In the genomic region with DNA sequence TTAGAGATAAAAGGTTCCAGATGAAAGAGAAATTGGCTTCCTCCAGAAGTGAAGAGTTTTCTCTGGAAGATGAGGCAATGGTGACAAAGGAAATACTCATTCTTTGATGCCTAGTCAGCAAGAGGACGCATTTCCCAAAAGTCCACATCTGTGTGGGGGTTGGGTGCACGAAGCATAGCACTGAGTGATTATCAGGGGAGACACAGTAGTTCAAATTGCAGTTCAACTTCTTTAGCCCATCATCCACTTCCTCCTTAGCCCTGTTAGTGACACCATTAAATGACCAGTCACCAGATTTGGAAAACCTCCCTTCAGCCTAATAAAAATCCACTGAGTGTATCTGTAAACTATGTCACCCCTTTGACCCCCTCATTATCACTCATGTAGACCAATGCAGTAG, we compare ENCODE assay signal across 27 cellular contexts.
DNase-seq lines count a peak whose midpoint lies in the region; ATAC-seq, FAIRE-seq and TF ChIP-seq lines count a peak whose summit lies in the region.
"Had no signal": no experiment of that assay in that cellular context is flagged by ENCODE, and none has a peak within 500 bp of the region (broad histone marks: within the 10 kb centered on the region; RNA-seq: fewer than 3 reads in every experiment).

No MANE protein-coding gene starts in this region.

- no peak overlapping the region for H2BK15ac ChIP-seq in mesenchymal stem cell (ENCODE audit: low read depth, poor library complexity, severe bottlenecking)

- no peaks in the 10 kb centered on the region for H3K36me3 ChIP-seq in mesenchymal stem cell (ENCODE audit: control insufficient read depth in 1 of 2, insufficient read depth in 2 of 2, low read depth in 1 of 2, low read length in 2 of 2)
- H3K36me3 ChIP-seq: transverse colon had no signal

- ATAC-seq in HG03469 (IDR thresholded peaks at IDR 0.05; ENCODE audit: unreplicated experiment) = no peak
- ATAC-seq: left lobe of liver, psoas muscle had no signal

- no peak overlapping the region for H4K91ac ChIP-seq in mesenchymal stem cell (ENCODE audit: low read length)

- H3K27me3 ChIP-seq in mesenchymal stem cell (ENCODE audit: control insufficient read depth in 1 of 2, insufficient read depth in 1 of 2, low read length in 2 of 2) = peaks cover 0 to 23% of the 10 kb centered on the region in 2 experiments
- H3K27me3 ChIP-seq: hepatocyte, transverse colon had no signal

- no peak overlapping the region for H2AFZ ChIP-seq in mesenchymal stem cell (ENCODE audit: low read depth, low read length)
- H2AFZ ChIP-seq: hepatocyte had no signal

- H2BK120ac ChIP-seq in mesenchymal stem cell (ENCODE audit: low read depth, low read length) = no peak overlapping the region

- H3K18ac ChIP-seq in mesenchymal stem cell (ENCODE audit: low read depth in 1 of 2, low read length in 2 of 2) = no peak overlapping the region

- peaks cover 11% of the 10 kb centered on the region for H3K27me3 Mint-ChIP-seq in activated naive CD4-positive, alpha-beta T cell treated with anti-CD3 and anti-CD28 coated beads, Interleukin-2, amount 10 ng/mL, durations not matched to agents 7 days and 5 days
- H3K27me3 Mint-ChIP-seq in activated naive CD4-positive, alpha-beta T cell treated with anti-CD3 and anti-CD28 coated beads for 36 hours (ENCODE audit: low read depth) = peaks cover 21% of the 10 kb centered on the region
- H3K27me3 Mint-ChIP-seq in HFFc6 (ENCODE audit: insufficient read depth) = peaks cover 4% of the 10 kb centered on the region

- no peaks in the 10 kb centered on the region for H3K36me3 Mint-ChIP-seq in activated naive CD4-positive, alpha-beta T cell treated with anti-CD3 and anti-CD28 coated beads, Interleukin-2, amount 10 ng/mL, durations not matched to agents 7 days and 5 days
- no peaks in the 10 kb centered on the region for H3K36me3 Mint-ChIP-seq in activated naive CD4-positive, alpha-beta T cell treated with anti-CD3 and anti-CD28 coated beads for 36 hours (ENCODE audit: low read depth)
- H3K36me3 Mint-ChIP-seq in HFFc6 (ENCODE audit: low read depth) = no peaks in the 10 kb centered on the region
- H3K36me3 Mint-ChIP-seq: brain, naive B cell had no signal

- H3K4ac ChIP-seq in mesenchymal stem cell (ENCODE audit: low read depth in 1 of 2, low read length in 2 of 2) = no peak overlapping the region

- no peak overlapping the region for H3K4me3 ChIP-seq in mesenchymal stem cell (ENCODE audit: insufficient read depth in 1 of 2, low read depth in 1 of 2, low read length in 2 of 2)
- H3K4me3 ChIP-seq: hepatocyte, psoas muscle, transverse colon had no signal

- TF ChIP-seq CTCF in HFFc6 (IDR thresholded peaks at IDR 0.05) = no peak

- H3K4me1 Mint-ChIP-seq in activated naive CD4-positive, alpha-beta T cell treated with anti-CD3 and anti-CD28 coated beads, Interleukin-2, amount 10 ng/mL, durations not matched to agents 7 days and 5 days = peaks cover 2% of the 10 kb centered on the region
- no peaks in the 10 kb centered on the region for H3K4me1 Mint-ChIP-seq in activated naive CD4-positive, alpha-beta T cell treated with anti-CD3 and anti-CD28 coated beads for 36 hours (ENCODE audit: low read depth)
- peaks cover 17% of the 10 kb centered on the region for H3K4me1 Mint-ChIP-seq in HFFc6 (ENCODE audit: low read depth)
- H3K4me1 Mint-ChIP-seq: naive B cell had no signal

- no peaks in the 10 kb centered on the region for H3K4me1 ChIP-seq in mesenchymal stem cell (ENCODE audit: control insufficient read depth, insufficient read depth, low read depth, low read length)
- H3K4me1 ChIP-seq: psoas muscle, transverse colon had no signal

- H3K4me2 ChIP-seq in mesenchymal stem cell (ENCODE audit: low read length, poor library complexity, severe bottlenecking) = no peak overlapping the region
- H3K4me2 ChIP-seq: hepatocyte had no signal

- no peak overlapping the region for H3K23ac ChIP-seq in mesenchymal stem cell (ENCODE audit: low read length in 2 of 2)

- intact Hi-C loops in activated naive CD4-positive, alpha-beta T cell treated with anti-CD3 and anti-CD28 coated beads for 36 hours (cut with micrococcal nuclease) = no loop called here

- no peak for FAIRE-seq in urothelium cell line (lab: Jason Lieb, UNC)
- FAIRE-seq: frontal cortex had no signal

- H3K9me3 ChIP-seq in mesenchymal stem cell (ENCODE audit: control insufficient read depth, low read length) = no peaks in the 10 kb centered on the region
- H3K9me3 ChIP-seq: psoas muscle, transverse colon had no signal

- no peaks in the 10 kb centered on the region for H3K9me3 Mint-ChIP-seq in activated naive CD4-positive, alpha-beta T cell treated with anti-CD3 and anti-CD28 coated beads, Interleukin-2, amount 10 ng/mL, durations not matched to agents 7 days and 5 days
- H3K9me3 Mint-ChIP-seq in activated naive CD4-positive, alpha-beta T cell treated with anti-CD3 and anti-CD28 coated beads for 36 hours = no peaks in the 10 kb centered on the region
- no peaks in the 10 kb centered on the region for H3K9me3 Mint-ChIP-seq in HFFc6
- H3K9me3 Mint-ChIP-seq: naive B cell; T-helper 2 cell treated with Interferon-gamma antibody and Interleukin-4, amounts not matched to agents 5 μg/mL and 100 μg/mL, for 36 hours had no signal

- no peak overlapping the region for H3K14ac ChIP-seq in mesenchymal stem cell (ENCODE audit: low read length in 2 of 2)

- no peak for DNase-seq in activated naive CD4-positive, alpha-beta T cell treated with anti-CD3 and anti-CD28 coated beads, Interleukin-2, amount 10 ng/mL, durations not matched to agents 7 days and 5 days
- DNase-seq in activated naive CD4-positive, alpha-beta T cell treated with anti-CD3 and anti-CD28 coated beads for 36 hours = no peak
- DNase-seq in HFFc6 (peak; percentile 8), amniotic epithelial cell (ENCODE audit: low read depth) (peak; percentile 5), urothelium cell line (ENCODE audit: low spot score) (peak; percentile 11), mesenchymal stem cell (no peak), NOMO-1 (lab: John Stamatoyannopoulos, UW; ENCODE audit: unreplicated experiment in 2 of 2) (no peak)
- DNase-seq: 8988T; activated CD4-positive, alpha-beta T cell treated with anti-CD3 and anti-CD28 coated beads, Interleukin-2, amount 50 U/mL, for 48 hours; activated gamma-delta T cell; effector CD4-positive, alpha-beta T cell; naive B cell; NCI-H1105; NCI-H2081 treated with DMSO at 0.1 percent for 48 hours; NCI-H82; nucleus accumbens; psoas muscle; Right ventricle myocardium superior; stimulated activated CD8-positive, alpha-beta memory T cell treated with anti-CD3 and anti-CD28 coated beads, Interleukin-4, amount 100 ng/mL, for 48 hours; transverse colon had no signal

- H3K27ac ChIP-seq in mesenchymal stem cell (ENCODE audit: low read length, poor library complexity, severe bottlenecking) = no peak overlapping the region
- H3K27ac ChIP-seq: C4-2B, psoas muscle, transverse colon had no signal

- no peak overlapping the region for H2BK12ac ChIP-seq in mesenchymal stem cell (ENCODE audit: low read length in 2 of 2)

- H2AK5ac ChIP-seq in mesenchymal stem cell (ENCODE audit: low read length, severe bottlenecking) = no peak overlapping the region

- no peak overlapping the region for H3K9ac ChIP-seq in mesenchymal stem cell (ENCODE audit: low read length)

- 57% methylated on average over 2 of the region's 2 CpGs for WGBS in mesenchymal stem cell

- H3K79me1 ChIP-seq in mesenchymal stem cell (replicated peaks; ENCODE audit: low read length, poor library complexity, severe bottlenecking) = no peaks in the 10 kb centered on the region

- no peak overlapping the region for H3K4me3 Mint-ChIP-seq in activated naive CD4-positive, alpha-beta T cell treated with anti-CD3 and anti-CD28 coated beads, Interleukin-2, amount 10 ng/mL, durations not matched to agents 7 days and 5 days
- no peak overlapping the region for H3K4me3 Mint-ChIP-seq in activated naive CD4-positive, alpha-beta T cell treated with anti-CD3 and anti-CD28 coated beads for 36 hours
- H3K4me3 Mint-ChIP-seq in HFFc6 = no peak overlapping the region
- H3K4me3 Mint-ChIP-seq: brain; naive B cell; T-helper 2 cell treated with Interferon-gamma antibody and Interleukin-4, amounts not matched to agents 5 μg/mL and 100 μg/mL, for 36 hours had no signal

- no peak overlapping the region for H4K8ac ChIP-seq in mesenchymal stem cell (ENCODE audit: low read length)

- CTCF ChIA-PET in activated naive CD4-positive, alpha-beta T cell treated with anti-CD3 and anti-CD28 coated beads, Interleukin-2, amount 10 ng/mL, durations not matched to agents 7 days and 5 days (lab: Charles Lee) = no interaction called here
- CTCF ChIA-PET in activated naive CD4-positive, alpha-beta T cell treated with anti-CD3 and anti-CD28 coated beads for 36 hours (lab: Charles Lee) = no interaction called here

- H3K27ac Mint-ChIP-seq in activated naive CD4-positive, alpha-beta T cell treated with anti-CD3 and anti-CD28 coated beads, Interleukin-2, amount 10 ng/mL, durations not matched to agents 7 days and 5 days = peak overlapping the region; percentile 5
- H3K27ac Mint-ChIP-seq in activated naive CD4-positive, alpha-beta T cell treated with anti-CD3 and anti-CD28 coated beads for 36 hours = no peak overlapping the region
- H3K27ac Mint-ChIP-seq in HFFc6 = no peak overlapping the region
- H3K27ac Mint-ChIP-seq: brain; naive B cell; T-helper 2 cell treated with Interferon-gamma antibody and Interleukin-4, amounts not matched to agents 5 μg/mL and 100 μg/mL, for 36 hours had no signal

- no peak overlapping the region for H2BK5ac ChIP-seq in mesenchymal stem cell (ENCODE audit: low read depth, low read length, poor library complexity, severe bottlenecking)

Comparison
In these comparisons a context has a peak if more than half of its experiments do, and no peak if none do; other contexts are left out.
1. DNase-seq: peak in HFFc6 (single experiment), amniotic epithelial cell (single experiment) and urothelium cell line (single experiment); none in activated naive CD4-positive, alpha-beta T cell treated with anti-CD3 and anti-CD28 coated beads, Interleukin-2, amount 10 ng/mL, durations not matched to agents 7 days and 5 days (single experiment), activated naive CD4-positive, alpha-beta T cell treated with anti-CD3 and anti-CD28 coated beads for 36 hours (single experiment), mesenchymal stem cell (single experiment) and NOMO-1 (0 of 2).